In the genomic region with DNA sequence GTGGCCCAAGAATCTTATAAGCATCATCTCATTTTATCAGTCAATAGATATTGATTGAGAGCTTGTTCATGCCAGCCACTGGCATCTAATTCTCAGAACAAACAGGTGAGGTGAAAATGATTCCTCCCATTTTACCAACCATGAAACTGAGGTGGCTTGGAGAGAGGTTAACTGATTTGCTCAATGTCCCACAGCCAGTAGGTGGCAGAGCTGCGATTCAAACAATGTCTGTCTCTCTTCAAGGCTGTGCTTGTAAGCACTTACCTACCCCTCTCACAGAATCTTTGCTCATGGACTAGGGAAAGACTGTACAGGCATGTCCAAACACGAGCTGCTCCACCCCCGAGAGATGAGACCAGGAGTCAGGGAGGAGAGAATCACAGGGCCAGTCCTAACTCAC, we compare ENCODE assay signal across 8 cellular contexts. TPM values are rescaled to one million over a fixed set of nuclear protein-coding genes. Genes with fewer than 3 reads are reported as not detected.
A peak's percentile ranks its signal among the peaks of the same experiment; 100 is the strongest.
DNase-seq lines count a peak whose midpoint lies in the region; ATAC-seq and TF ChIP-seq lines count a peak whose summit lies in the region.

No MANE protein-coding gene starts in this region.

- peak; percentile 30 for DNase-seq in COLO829 (ENCODE audit: low spot score)
- DNase-seq in NOMO-1 treated with DMSO at 0.1 percent for 48 hours (lab: John Stamatoyannopoulos, UW; ENCODE audit: unreplicated experiment): peak; percentile 40
- DNase-seq in fibroblast of the aortic adventitia (ENCODE audit: low read depth): peak; percentile 19
- no peak for DNase-seq in coronary artery (ENCODE audit: low spot score)

- ATAC-seq in GM18498 (IDR thresholded peaks at IDR 0.05; ENCODE audit: unreplicated experiment): peak; percentile 48
- ATAC-seq in GM21447 (IDR thresholded peaks at IDR 0.05; ENCODE audit: unreplicated experiment): no peak
- no peak for ATAC-seq in HG03025 (IDR thresholded peaks at IDR 0.05; ENCODE audit: low FRiP score, unreplicated experiment)
- ATAC-seq in HG02938 (IDR thresholded peaks at IDR 0.05; ENCODE audit: unreplicated experiment): no peak

- H3K27ac ChIP-seq in coronary artery: no peak overlapping the region

- no peak overlapping the region for H3K4me3 ChIP-seq in fibroblast of the aortic adventitia (ENCODE audit: low read depth, low read length)
- H3K4me3 ChIP-seq in coronary artery: no peak overlapping the region

- peak; percentile 51 for TF ChIP-seq CTCF in fibroblast of the aortic adventitia (IDR thresholded peaks at IDR 0.05; ENCODE audit: insufficient read depth, low read length)
- TF ChIP-seq CTCF in coronary artery (IDR thresholded peaks at IDR 0.05): no peak

RNA-seq across cellular contexts. Expression of a gene that starts 21.5 kb away (rescaled TPM):
- total RNA-seq in fibroblast of the aortic adventitia (ENCODE audit: low replicate concordance): not detected in 2 replicates
